In genomic region chr10:71729023-71729649, GRCh38 we compare ENCODE assay signal across 9 cellular contexts. TPM values are rescaled to one million over a fixed set of nuclear protein-coding genes. Genes with fewer than 3 reads are reported as not detected.
DNase-seq lines count a peak whose midpoint lies in the region; ATAC-seq and TF ChIP-seq lines count a peak whose summit lies in the region.
"Had no signal": no experiment of that assay in that cellular context is flagged by ENCODE, and none has a peak within 500 bp of the region (broad histone marks: within the 10 kb centered on the region; RNA-seq: fewer than 3 reads in every experiment).

No MANE protein-coding gene starts in this region.

- H3K27ac Mint-ChIP-seq in natural killer cell treated with Interleukin-12 subunit alpha and Interleukin-12 subunit beta and Interleukin-15 and Interleukin-18, amount 100 ng/mL, for 72 hours: peak overlapping the region; percentile 33 to 56
- H3K27ac Mint-ChIP-seq in endodermal cell: no peak overlapping the region

- peaks cover 4% of the 10 kb centered on the region for H3K4me1 ChIP-seq in endodermal cell (ENCODE audit: control insufficient read depth, insufficient read depth, low read length)

- no peak overlapping the region for H3K4me3 ChIP-seq in coronary artery
- H3K4me3 ChIP-seq in endodermal cell (ENCODE audit: low read length): no peak overlapping the region
- H3K4me3 ChIP-seq: SJSA1 had no signal

- WGBS in endodermal cell (ENCODE audit: insufficient coverage in 1 of 2, insufficient read length in 1 of 2), 2 experiments: 90 to 95% methylated on average over 9 to 12 of the region's 12 CpGs

- TF ChIP-seq CTCF in coronary artery (IDR thresholded peaks at IDR 0.05) (no peak), endodermal cell (conservative IDR thresholded peaks at IDR 0.05) (no peak)

- no peaks in the 10 kb centered on the region for H3K27me3 ChIP-seq in endodermal cell (ENCODE audit: control insufficient read depth, insufficient read depth, low read length, poor library complexity, severe bottlenecking)
- H3K27me3 ChIP-seq: SJSA1 had no signal

- DNase-seq in Daoy (ENCODE audit: low read depth): peak; percentile 46
- peak; percentile 86 for DNase-seq in NCI-H69 (lab: John Stamatoyannopoulos, UW)
- DNase-seq in coronary artery (ENCODE audit: low spot score): no peak
- DNase-seq in natural killer cell treated with Interleukin-12 subunit alpha and Interleukin-12 subunit beta and Interleukin-15 and Interleukin-18, amount 100 ng/mL, for 72 hours (ENCODE audit: low spot score): no peak
- no peak for DNase-seq in endodermal cell
- no peak for DNase-seq in NCI-H1930 (lab: John Stamatoyannopoulos, UW)
- DNase-seq in NCI-H187 (lab: John Stamatoyannopoulos, UW): no peak

- H3K36me3 Mint-ChIP-seq in natural killer cell treated with Interleukin-12 subunit alpha and Interleukin-12 subunit beta and Interleukin-15 and Interleukin-18, amount 100 ng/mL, for 72 hours: no peaks in the 10 kb centered on the region
- H3K36me3 Mint-ChIP-seq in endodermal cell (ENCODE audit: low read depth): no peaks in the 10 kb centered on the region

- H3K4me1 Mint-ChIP-seq in natural killer cell treated with Interleukin-12 subunit alpha and Interleukin-12 subunit beta and Interleukin-15 and Interleukin-18, amount 100 ng/mL, for 72 hours (ENCODE audit: low read depth in 2 of 2): peaks cover 55 to 58% of the 10 kb centered on the region in 2 donors
- H3K4me1 Mint-ChIP-seq in endodermal cell: peaks cover 10% of the 10 kb centered on the region

- no peak overlapping the region for H3K9ac ChIP-seq in endodermal cell (ENCODE audit: extremely low read depth, low read length, poor library complexity, severe bottlenecking)

- peak overlapping the region; percentile 22 for H3K4me3 Mint-ChIP-seq in natural killer cell treated with Interleukin-12 subunit alpha and Interleukin-12 subunit beta and Interleukin-15 and Interleukin-18, amount 100 ng/mL, for 72 hours
- no peak overlapping the region for H3K4me3 Mint-ChIP-seq in endodermal cell

- no peaks in the 10 kb centered on the region for H3K36me3 ChIP-seq in endodermal cell (ENCODE audit: control insufficient read depth, insufficient read depth, low read length)
- H3K36me3 ChIP-seq: SJSA1 had no signal

- no peak for ATAC-seq in natural killer cell treated with Interleukin-12 subunit alpha and Interleukin-12 subunit beta and Interleukin-15 and Interleukin-18, amount 100 ng/mL, for 72 hours
- no peak for ATAC-seq in HG02642 (IDR thresholded peaks at IDR 0.05; ENCODE audit: poor library complexity, unreplicated experiment)

- H3K27me3 Mint-ChIP-seq in natural killer cell treated with Interleukin-12 subunit alpha and Interleukin-12 subunit beta and Interleukin-15 and Interleukin-18, amount 100 ng/mL, for 72 hours: no peaks in the 10 kb centered on the region
- no peaks in the 10 kb centered on the region for H3K27me3 Mint-ChIP-seq in endodermal cell (ENCODE audit: insufficient read depth)

- H3K27ac ChIP-seq in coronary artery: peak overlapping the region; percentile 38 to 77
- H3K27ac ChIP-seq in endodermal cell (ENCODE audit: low read depth, low read length): no peak overlapping the region
- H3K27ac ChIP-seq: SJSA1 had no signal

- H3K9me3 ChIP-seq in endodermal cell (ENCODE audit: control insufficient read depth, low read length): no peaks in the 10 kb centered on the region
- H3K9me3 ChIP-seq: SJSA1 had no signal

- H3K9me3 Mint-ChIP-seq in natural killer cell treated with Interleukin-12 subunit alpha and Interleukin-12 subunit beta and Interleukin-15 and Interleukin-18, amount 100 ng/mL, for 72 hours: no peaks in the 10 kb centered on the region
- H3K9me3 Mint-ChIP-seq in endodermal cell: no peaks in the 10 kb centered on the region

RNA-seq across cellular contexts. Expression of gene C10orf105, which starts 9.6 kb away (rescaled TPM):
- not detected in 2 replicates for total RNA-seq in Daoy (2014; rRNA removed; shearing (Covaris generic))
- total RNA-seq in natural killer cell treated with Interleukin-12 subunit alpha and Interleukin-12 subunit beta and Interleukin-15 and Interleukin-18, amount 100 ng/mL, for 72 hours: not detected
- under 1 TPM; 0.13 to 0.33 TPM for total RNA-seq in endodermal cell
- 0.64 TPM for polyA plus RNA-seq in endodermal cell (2013, experiment 1 of 2)
- polyA plus RNA-seq in endodermal cell (2013, experiment 2 of 2): 0.66 TPM
- total RNA-seq: SJSA1 had no signal

RNA-seq across cellular contexts. Expression of gene VSIR, which starts 44.2 kb away (rescaled TPM):
- total RNA-seq in Daoy (2014; rRNA removed; shearing (Covaris generic)): 1.5 and 1.9 TPM in 2 replicates
- total RNA-seq in natural killer cell treated with Interleukin-12 subunit alpha and Interleukin-12 subunit beta and Interleukin-15 and Interleukin-18, amount 100 ng/mL, for 72 hours: 10 to 100 TPM; 18.8 to 19.7 TPM
- total RNA-seq in endodermal cell: under 1 TPM; 0.07 to 0.68 TPM
- polyA plus RNA-seq in endodermal cell (2013, experiment 1 of 2): 0.61 TPM
- 0.12 TPM for polyA plus RNA-seq in endodermal cell (2013, experiment 2 of 2)

Comparison
In these comparisons a context has a peak if more than half of its experiments do, and no peak if none do; other contexts are left out.
1. DNase-seq: peak in Daoy (single experiment) and NCI-H69 (single experiment); none in coronary artery (single experiment), natural killer cell treated with Interleukin-12 subunit alpha and Interleukin-12 subunit beta and Interleukin-15 and Interleukin-18, amount 100 ng/mL, for 72 hours (single experiment), endodermal cell (single experiment), NCI-H1930 (0 of 2) and NCI-H187 (0 of 2).